ENCODE assay signal across 1 cellular context in genomic region chr16:87177627-87178026, GRCh38.
TF ChIP-seq lines count a peak whose summit lies in the region.

No MANE protein-coding gene starts in this region.

TF ChIP-seq in H1, 55 proteins besides CTCF, POLR2A, EP300 and RAD21:
- TF ChIP-seq HDAC6 (IDR thresholded peaks at IDR 0.05; ENCODE audit: low read depth, low read length) (no peak), CEBPB (IDR thresholded peaks at IDR 0.05; ENCODE audit: low read depth, low read length) (no peak), NANOG (IDR thresholded peaks at IDR 0.05; ENCODE audit: insufficient read depth, low read depth, low read length, poor library complexity, severe bottlenecking) (no peak), TBP (IDR thresholded peaks at IDR 0.05; ENCODE audit: low read depth, low read length) (no peak), KDM4A (IDR thresholded peaks at IDR 0.05; ENCODE audit: low read depth, low read length, severe bottlenecking) (no peak), GABPA (IDR thresholded peaks at IDR 0.05; ENCODE audit: borderline replicate concordance, insufficient read depth, low read length) (no peak), YY1 (IDR thresholded peaks at IDR 0.05; ENCODE audit: low read depth, low read length) (no peak), HDAC2 (IDR thresholded peaks at IDR 0.05; ENCODE audit: borderline replicate concordance in 1 of 2, low read depth in 2 of 2, low read length in 2 of 2) (no peak), TAF7 (optimal IDR thresholded peaks at IDR 0.05; ENCODE audit: borderline replicate concordance, low read depth, low read length) (no peak), TEAD4 (IDR thresholded peaks at IDR 0.05; ENCODE audit: low read depth, low read length) (no peak), RNF2 (IDR thresholded peaks at IDR 0.05; ENCODE audit: borderline replicate concordance, low read depth, low read length, missing control alignments, poor library complexity, severe bottlenecking) (no peak), SIX5 (IDR thresholded peaks at IDR 0.05; ENCODE audit: low read depth, low read length) (no peak), CBX5 (IDR thresholded peaks at IDR 0.05; ENCODE audit: low read depth, low read length) (no peak), RXRA (IDR thresholded peaks at IDR 0.05; ENCODE audit: insufficient read depth, low read depth, low read length) (no peak)
